Comparison of ENCODE assay signal across 1 cellular context in genomic region chr3:120088622-120089021, GRCh38.
TF ChIP-seq lines count a peak whose summit lies in the region.

No MANE protein-coding gene starts in this region.

TF ChIP-seq in SK-N-SH, 30 proteins besides CTCF, POLR2A, EP300 and RAD21 (continued from another document):
- TF ChIP-seq REST (IDR thresholded peaks at IDR 0.05; ENCODE audit: low read depth, low read length) (no peak), YY1 (IDR thresholded peaks at IDR 0.05; ENCODE audit: low read depth) (no peak), MXI1 (IDR thresholded peaks at IDR 0.05; ENCODE audit: low read depth, low read length) (no peak), RCOR1 (IDR thresholded peaks at IDR 0.05; ENCODE audit: low read length) (no peak), SMC3 (IDR thresholded peaks at IDR 0.05; ENCODE audit: low read depth, low read length) (no peak), ZBTB33 (IDR thresholded peaks at IDR 0.05; ENCODE audit: borderline replicate concordance, low read depth) (no peak), FOXM1 (IDR thresholded peaks at IDR 0.05; ENCODE audit: low read depth) (no peak), PBX3 (IDR thresholded peaks at IDR 0.05) (no peak), EZH2phosphoT487 (IDR thresholded peaks at IDR 0.05; ENCODE audit: borderline replicate concordance, low read depth) (no peak), JUND (IDR thresholded peaks at IDR 0.05) (no peak), NRF1 (IDR thresholded peaks at IDR 0.05; ENCODE audit: low read depth, low read length) (no peak), USF2 (IDR thresholded peaks at IDR 0.05; ENCODE audit: borderline replicate concordance, low read depth, low read length) (no peak), GABPA (IDR thresholded peaks at IDR 0.05; ENCODE audit: low read depth) (no peak), USF1 (IDR thresholded peaks at IDR 0.05; ENCODE audit: borderline replicate concordance, low read depth) (no peak)
